ENCODE assay signal across 21 cellular contexts in the genomic region with DNA sequence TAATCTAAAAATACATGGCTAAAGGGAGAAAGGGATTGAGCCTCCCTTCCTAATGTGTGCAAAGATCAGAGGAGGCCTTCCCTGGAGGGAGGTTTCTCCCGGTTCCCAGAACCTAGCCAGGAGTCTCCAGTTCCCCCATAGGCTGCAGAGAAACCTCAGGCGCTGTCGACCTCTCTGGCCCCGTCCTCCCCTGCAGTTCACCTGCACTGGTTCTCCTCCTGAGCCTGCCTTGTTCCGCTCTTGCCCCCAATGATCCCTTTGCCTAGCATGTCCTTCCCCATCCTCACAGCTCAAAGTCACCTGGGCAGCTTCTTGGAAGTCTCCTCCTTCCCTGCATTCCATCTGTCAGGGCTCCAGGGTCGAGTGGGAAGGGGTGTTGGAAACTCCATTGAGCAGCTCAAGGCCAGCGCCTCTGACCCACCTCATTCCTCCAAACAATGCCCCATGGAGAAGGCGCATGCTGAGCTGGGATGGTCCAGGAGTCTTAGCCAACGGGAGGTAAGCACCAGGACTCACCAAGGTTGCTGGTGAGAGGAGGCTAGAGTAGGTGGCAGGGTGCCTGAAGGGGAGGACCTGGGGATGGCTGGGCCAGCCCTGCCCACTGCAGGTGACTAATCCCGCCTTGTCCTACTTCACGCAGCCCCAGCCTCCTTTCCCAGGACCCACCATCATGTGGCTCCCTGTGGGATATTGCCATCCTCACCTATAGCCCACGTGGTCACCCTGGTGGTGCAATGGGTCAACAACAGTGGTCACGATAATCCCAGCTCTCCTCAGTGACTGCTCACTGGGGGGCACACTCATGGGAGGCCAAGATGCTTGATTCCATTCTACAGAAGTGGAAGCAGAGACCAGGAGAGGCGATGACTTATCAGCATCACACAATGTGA. TPM values are rescaled to one million over a fixed set of nuclear protein-coding genes. Genes with fewer than 3 reads are reported as not detected.
DNase-seq lines count a peak whose midpoint lies in the region; ATAC-seq and TF ChIP-seq lines count a peak whose summit lies in the region.
"Had no signal": no experiment of that assay in that cellular context is flagged by ENCODE, and none has a peak within 500 bp of the region (broad histone marks: within the 10 kb centered on the region; RNA-seq: fewer than 3 reads in every experiment).

No MANE protein-coding gene starts in this region.

- TF ChIP-seq CTCF in GM23338 (conservative IDR thresholded peaks at IDR 0.05; ENCODE audit: low read depth in 2 of 2), result no peak

- no peaks in the 10 kb centered on the region for H3K79me2 ChIP-seq in GM23338 (replicated peaks; ENCODE audit: insufficient read depth)

- no peaks in the 10 kb centered on the region for H3F3A ChIP-seq in GM23338 (replicated peaks; ENCODE audit: low read depth)

- DNase-seq in mucosa of gallbladder (ENCODE audit: low spot score) (peak; percentile 41), cardiac septum (ENCODE audit: low spot score) (no peak), left lobe of liver (ENCODE audit: low spot score) (no peak), GM23338 (ENCODE audit: low spot score) (no peak), ureter (ENCODE audit: low spot score) (no peak)
- DNase-seq: 8988T; CD8-positive, alpha-beta T cell; DND-41; GM23248; KBM-7; NCI-H1092; NCI-H1436; NCI-H1930; NK-92 treated with Interleukin-12 subunit alpha and Interleukin-12 subunit beta, amount 100 ng/mL, for 24 hours; SHP77 treated with DMSO at 0.1 percent for 48 hours; SK-N-SH had no signal

- no peaks in the 10 kb centered on the region for H3K9me2 ChIP-seq in GM23338 (ENCODE audit: insufficient read depth)
- H3K9me2 ChIP-seq: SK-N-SH had no signal

- H3K27ac ChIP-seq in BLaER1 (0 out of 2 replicates have a peak overlapping the region, but pooled peaks have one; percentile 2), cingulate gyrus (ENCODE audit: low read depth, low read length) (peak overlapping the region; percentile 96), GM23338 (ENCODE audit: low read depth) (no peak overlapping the region)
- H3K27ac ChIP-seq: GM23248, RWPE1 had no signal

- H3K4me1 Mint-ChIP-seq in GM23338, result peaks cover 2% of the 10 kb centered on the region; the same call in 2 of the 3 replicates

- H3K4me2 ChIP-seq in BLaER1, result no peak overlapping the region
- no peak overlapping the region for H3K4me2 ChIP-seq in GM23338
- H3K4me2 ChIP-seq: SK-N-SH had no signal

- H3K9me3 ChIP-seq in BLaER1, result no peaks in the 10 kb centered on the region
- H3K9me3 ChIP-seq: SK-N-SH had no signal

- TF ChIP-seq EP300 in Ishikawa (IDR thresholded peaks at IDR 0.05; ENCODE audit: borderline replicate concordance), result no peak; the same call in 1 of the 2 replicates

- no peak overlapping the region for H3K9ac ChIP-seq in BLaER1
- H3K9ac ChIP-seq: GM23248, SK-N-SH had no signal

- TF ChIP-seq RAD21 in Ishikawa (IDR thresholded peaks at IDR 0.05; ENCODE audit: low read depth), result no peak

- H3K27me3 ChIP-seq in BLaER1 (no peaks in the 10 kb centered on the region), GM23338 (ENCODE audit: insufficient read depth) (no peaks in the 10 kb centered on the region)

- peaks cover 2% of the 10 kb centered on the region; the same call in 1 of the 3 replicates for H3K9me3 Mint-ChIP-seq in GM23338
- H3K9me3 Mint-ChIP-seq: CD8-positive, alpha-beta T cell had no signal

- H3K4me3 Mint-ChIP-seq in GM23338, result no peak overlapping the region; the same call in 2 of the 3 replicates
- H3K4me3 Mint-ChIP-seq: CD8-positive, alpha-beta T cell had no signal

- ATAC-seq in left lobe of liver (no peak), GM23338 (no peak)
- ATAC-seq: CD8-positive, alpha-beta T cell had no signal

- peaks cover 24% of the 10 kb centered on the region; the same call in 1 of the 2 replicates for H3K36me3 ChIP-seq in BLaER1
- H3K36me3 ChIP-seq in GM23338 (ENCODE audit: insufficient read depth), result no peaks in the 10 kb centered on the region

- intact Hi-C loops in cardiac septum (cut with DNase I), result loop anchor here (10.0 kb wide), 1 partner anchor 662 kb away; no protein-coding TSS in a partner anchor

- no peak overlapping the region for H3K27ac Mint-ChIP-seq in GM23338
- H3K27ac Mint-ChIP-seq: CD8-positive, alpha-beta T cell had no signal

- H3K36me3 Mint-ChIP-seq in GM23338 (ENCODE audit: low read depth), result no peaks in the 10 kb centered on the region
- H3K36me3 Mint-ChIP-seq: CD8-positive, alpha-beta T cell had no signal

- H3K27me3 Mint-ChIP-seq in GM23338 (ENCODE audit: insufficient read depth, low read depth, poor library complexity), result peaks cover 16% of the 10 kb centered on the region

- H3K4me1 ChIP-seq in BLaER1 (peaks cover 33% of the 10 kb centered on the region), GM23338 (ENCODE audit: insufficient read depth) (no peaks in the 10 kb centered on the region)

- no peak overlapping the region for H3K4me3 ChIP-seq in BLaER1
- no peak overlapping the region for H3K4me3 ChIP-seq in GM23338
- H3K4me3 ChIP-seq: GM23248 had no signal

- no peak overlapping the region for H2AFZ ChIP-seq in GM23338
- H2AFZ ChIP-seq: GM23248 had no signal

- H4K20me1 ChIP-seq in BLaER1, result peaks cover 7% of the 10 kb centered on the region; the same call in 1 of the 2 replicates
- H4K20me1 ChIP-seq in GM23338 (replicated peaks; ENCODE audit: insufficient read depth), result no peaks in the 10 kb centered on the region

TF ChIP-seq in Ishikawa, 13 proteins besides CTCF, POLR2A, EP300 and RAD21:
- TF ChIP-seq CEBPB (IDR thresholded peaks at IDR 0.05) (no peak), TCF12 (IDR thresholded peaks at IDR 0.05; ENCODE audit: low read depth) (no peak), MAX (IDR thresholded peaks at IDR 0.05) (no peak; the same call in 1 of the 2 replicates), NFIC (IDR thresholded peaks at IDR 0.05) (peak; percentile 45; the same call in 1 of the 2 replicates)
- TF ChIP-seq, protein P1, sequence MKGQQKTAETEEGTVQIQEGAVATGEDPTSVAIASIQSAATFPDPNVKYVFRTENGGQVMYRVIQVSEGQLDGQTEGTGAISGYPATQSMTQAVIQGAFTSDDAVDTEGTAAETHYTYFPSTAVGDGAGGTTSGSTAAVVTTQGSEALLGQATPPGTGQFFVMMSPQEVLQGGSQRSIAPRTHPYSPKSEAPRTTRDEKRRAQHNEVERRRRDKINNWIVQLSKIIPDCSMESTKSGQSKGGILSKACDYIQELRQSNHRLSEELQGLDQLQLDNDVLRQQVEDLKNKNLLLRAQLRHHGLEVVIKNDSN (IDR thresholded peaks at IDR 0.05), result peak; percentile 35; the same call in 1 of the 2 replicates
TF ChIP-seq in Ishikawa: peak in this region for 2.

TF ChIP-seq in GM23338, 12 proteins besides CTCF, POLR2A, EP300 and RAD21 (continues in another document):
- TF ChIP-seq JUNB (IDR thresholded peaks at IDR 0.05; ENCODE audit: unreplicated experiment) (no peak), POLR2AphosphoS5 (IDR thresholded peaks at IDR 0.05; ENCODE audit: low read depth) (no peak), STAT1 (IDR thresholded peaks at IDR 0.05; ENCODE audit: unreplicated experiment) (no peak)

RNA-seq across cellular contexts. Expression of gene RSPH14, which starts 15.4 kb away (rescaled TPM):
- total RNA-seq in mucosa of gallbladder (2.9 TPM), cardiac septum (not detected), left lobe of liver (0.18 TPM), ureter (0.89 TPM)
- total RNA-seq in GM23338 (2014; rRNA removed; shearing (Covaris generic)), result not detected in 2 replicates
- 1.8 and 2.5 TPM in 2 replicates for polyA plus RNA-seq in GM23338 (2016; fragmentation: Nextera tagmentation; extraction: Ambion mirVana)
- total RNA-seq: GM23248, NCI-H460 had no signal
- polyA plus RNA-seq: GM23248 had no signal

RNA-seq across cellular contexts. Expression of gene RAB36, which starts 18.9 kb away (rescaled TPM):
- 22.3 TPM for total RNA-seq in mucosa of gallbladder
- total RNA-seq in cardiac septum, result 0.70 TPM
- 0.38 TPM for total RNA-seq in left lobe of liver
- 0.58 and 1.2 TPM in 2 replicates for total RNA-seq in GM23338 (2014; rRNA removed; shearing (Covaris generic))
- 0.43 and 0.58 TPM in 2 replicates for polyA plus RNA-seq in GM23338 (2016; fragmentation: Nextera tagmentation; extraction: Ambion mirVana)
- 21.5 TPM for total RNA-seq in ureter

RNA-seq across cellular contexts. Expression of gene BCR, which starts 53.9 kb away (rescaled TPM):
- total RNA-seq in mucosa of gallbladder, result 58.6 TPM
- total RNA-seq in cardiac septum, result 24.3 TPM
- 29.7 TPM for total RNA-seq in left lobe of liver
- 101 and 121 TPM in 2 replicates for total RNA-seq in GM23338 (2014; rRNA removed; shearing (Covaris generic))
- 15.6 and 17.7 TPM in 2 replicates for polyA plus RNA-seq in GM23338 (2016; fragmentation: Nextera tagmentation; extraction: Ambion mirVana)
- 88.0 TPM for total RNA-seq in ureter

RNA-seq across cellular contexts. Expression of gene GNAZ, which starts 56.1 kb away (rescaled TPM):
- 119 TPM for total RNA-seq in mucosa of gallbladder
- 2.2 TPM for total RNA-seq in cardiac septum
- total RNA-seq in left lobe of liver, result 0.33 TPM
- total RNA-seq in GM23338 (2014; rRNA removed; shearing (Covaris generic)), result 9.9 and 11.1 TPM in 2 replicates
- polyA plus RNA-seq in GM23338 (2016; fragmentation: Nextera tagmentation; extraction: Ambion mirVana), result 2.9 TPM in 2 replicates
- total RNA-seq in ureter, result 10.7 TPM
- total RNA-seq: CD8-positive, alpha-beta T cell had no signal

Comparison
In these comparisons a context has a peak if more than half of its experiments do, and no peak if none do; other contexts are left out.
1. RNA of gene RAB36, which starts 18.9 kb away (total RNA-seq): 22.3 TPM in mucosa of gallbladder (single experiment) and 21.5 TPM in ureter (single experiment); 0.58 to 1.2 TPM in GM23338, 0.70 TPM in cardiac septum (single experiment) and 0.38 TPM in left lobe of liver (single experiment); every median in the first group is over 10 times any median in the second.